ENCODE assay signal across 1 cellular context in genomic region chr11:61900251-61900650, GRCh38.
TF ChIP-seq lines count a peak whose summit lies in the region.

No MANE protein-coding gene starts in this region.

TF ChIP-seq in H1, 55 proteins besides CTCF, POLR2A, EP300 and RAD21:
- no peak for TF ChIP-seq BCL11A (IDR thresholded peaks at IDR 0.05; ENCODE audit: low read depth in 2 of 2, low read length in 2 of 2)
- TF ChIP-seq JUND (IDR thresholded peaks at IDR 0.05; ENCODE audit: low read length), result no peak
- no peak for TF ChIP-seq KDM1A (IDR thresholded peaks at IDR 0.05; ENCODE audit: borderline replicate concordance, low read length)
- TF ChIP-seq BRCA1 (IDR thresholded peaks at IDR 0.05; ENCODE audit: low read depth, low read length), result no peak
- TF ChIP-seq EGR1 (IDR thresholded peaks at IDR 0.05; ENCODE audit: borderline replicate concordance, low read depth, low read length), result no peak
- no peak for TF ChIP-seq TAF1 (IDR thresholded peaks at IDR 0.05; ENCODE audit: low read depth, low read length)
- no peak for TF ChIP-seq RXRA (IDR thresholded peaks at IDR 0.05; ENCODE audit: insufficient read depth, low read depth, low read length)
- TF ChIP-seq SP4 (IDR thresholded peaks at IDR 0.05; ENCODE audit: low read length), result no peak
- no peak for TF ChIP-seq TAF7 (optimal IDR thresholded peaks at IDR 0.05; ENCODE audit: borderline replicate concordance, low read depth, low read length)
- TF ChIP-seq E2F6 (IDR thresholded peaks at IDR 0.05), result no peak
- no peak for TF ChIP-seq ASH2L (IDR thresholded peaks at IDR 0.05; ENCODE audit: low read length)
- TF ChIP-seq NANOG (IDR thresholded peaks at IDR 0.05; ENCODE audit: insufficient read depth, low read depth, low read length, poor library complexity, severe bottlenecking), result no peak
- TF ChIP-seq TBP (IDR thresholded peaks at IDR 0.05; ENCODE audit: low read depth, low read length), result no peak
- TF ChIP-seq RFX5 (IDR thresholded peaks at IDR 0.05; ENCODE audit: borderline replicate concordance, low read depth, low read length), result no peak
- no peak for TF ChIP-seq SRF (IDR thresholded peaks at IDR 0.05; ENCODE audit: low read depth, low read length)
- no peak for TF ChIP-seq KDM5A (IDR thresholded peaks at IDR 0.05; ENCODE audit: low read length)
- TF ChIP-seq CTBP2 (IDR thresholded peaks at IDR 0.05; ENCODE audit: borderline replicate concordance, insufficient read depth, insufficient read length, low read length), result no peak
